10 cellular contexts compared by ENCODE assay signal in the genomic region with DNA sequence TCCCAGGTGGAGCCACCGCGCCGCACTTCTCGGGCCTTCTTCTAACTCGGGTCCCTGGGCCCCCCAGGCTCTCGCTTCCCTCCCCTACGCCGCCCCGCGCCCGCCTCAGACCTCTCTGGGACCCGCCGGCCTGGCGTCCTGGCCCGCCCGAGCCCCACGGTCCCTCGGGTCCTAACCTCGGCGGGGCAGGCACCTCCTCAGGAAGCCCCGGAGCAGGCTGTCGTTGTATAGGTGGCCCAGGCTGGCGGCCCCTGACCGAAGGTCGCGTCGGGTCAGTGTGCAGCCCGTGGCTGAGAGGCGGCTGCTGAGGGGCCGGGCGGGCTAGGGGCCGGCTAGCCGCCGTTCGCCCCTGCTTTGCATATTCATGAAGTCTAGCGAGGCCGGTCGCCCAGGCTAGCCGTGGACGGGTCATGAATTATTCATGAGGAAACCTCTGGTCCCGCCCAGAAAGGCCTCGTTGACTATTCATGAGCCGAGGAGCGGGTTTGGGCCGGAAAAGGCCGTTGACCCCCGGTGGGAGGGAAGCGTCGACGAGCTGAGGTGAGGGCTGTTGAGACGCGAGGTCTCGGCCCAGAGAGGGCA. TPM values are rescaled to one million over a fixed set of nuclear protein-coding genes. Genes with fewer than 3 reads are reported as not detected.
DNase-seq lines count a peak whose midpoint lies in the region; ATAC-seq and TF ChIP-seq lines count a peak whose summit lies in the region.
"Had no signal": no experiment of that assay in that cellular context is flagged by ENCODE, and none has a peak within 500 bp of the region (broad histone marks: within the 10 kb centered on the region; RNA-seq: fewer than 3 reads in every experiment).

A gene with protein sequence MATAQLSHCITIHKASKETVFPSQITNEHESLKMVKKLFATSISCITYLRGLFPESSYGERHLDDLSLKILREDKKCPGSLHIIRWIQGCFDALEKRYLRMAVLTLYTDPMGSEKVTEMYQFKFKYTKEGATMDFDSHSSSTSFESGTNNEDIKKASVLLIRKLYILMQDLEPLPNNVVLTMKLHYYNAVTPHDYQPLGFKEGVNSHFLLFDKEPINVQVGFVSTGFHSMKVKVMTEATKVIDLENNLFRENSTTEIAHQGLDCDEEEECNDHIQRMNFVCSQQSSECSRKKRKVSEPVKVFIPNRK (plus strand): TSS at position 513 of the 582 bp plus-strand sequence. CDS start 13,489 bp downstream, outside the sequence.

- H3K36me3 ChIP-seq in kidney epithelial cell (ENCODE audit: control insufficient read depth, insufficient read depth, low read length) (no peaks in the 10 kb centered on the region), spleen (no peaks in the 10 kb centered on the region)
- H3K36me3 ChIP-seq: SJSA1 had no signal

- WGBS in spleen, 5 donors = 25 to 33% (median 30%) methylated on average over 34 to 53 of the region's 53 CpGs

- intact Hi-C loops in spleen (cut with DNase I; ENCODE audit: low total_unique reads) = no loop called here

- peak; percentile 63 for DNase-seq in dermis blood vessel endothelial cell
- DNase-seq in kidney epithelial cell (ENCODE audit: low read depth) = peak; percentile 7
- no peak for DNase-seq in spleen
- DNase-seq in stimulated activated CD4-positive, alpha-beta T cell treated with anti-CD3 and anti-CD28 coated beads, Interleukin-1b, Interleukin-23, amount 100 ng/mL, for 48 hours = no peak
- no peak for DNase-seq in NCI-H1930 (lab: John Stamatoyannopoulos, UW)

- ATAC-seq in HG02798 (IDR thresholded peaks at IDR 0.05; ENCODE audit: poor library complexity, unreplicated experiment) (peak; percentile 65), HG03025 (IDR thresholded peaks at IDR 0.05; ENCODE audit: low FRiP score, unreplicated experiment) (no peak), GM18520 (IDR thresholded peaks at IDR 0.05; ENCODE audit: unreplicated experiment) (no peak)

- H3K9me3 ChIP-seq in spleen = peaks cover 0 to 9% (median 0%) of the 10 kb centered on the region in 8 donors
- H3K9me3 ChIP-seq: SJSA1 had no signal

- H3K4me3 ChIP-seq in kidney epithelial cell (ENCODE audit: low read depth, low read length) = peak within 1 kb of the TSS; percentile 24
- H3K4me3 ChIP-seq in spleen = peak within 1 kb of the TSS in 6 of 8 donors; percentile 4 to 60 (median 19)
- H3K4me3 ChIP-seq: SJSA1 had no signal

- no peaks in the 10 kb centered on the region for H3K27me3 ChIP-seq in kidney epithelial cell (ENCODE audit: control insufficient read depth, insufficient read depth, low read length)
- H3K27me3 ChIP-seq in spleen (replicated peaks in 1 of 7) = peaks cover 0 to 16% (median 10%) of the 10 kb centered on the region in 7 donors

- TF ChIP-seq CTCF in kidney epithelial cell (IDR thresholded peaks at IDR 0.05; ENCODE audit: insufficient read depth, low read length, poor library complexity, severe bottlenecking) (no peak), spleen (IDR thresholded peaks at IDR 0.05 in 8 of 11, conservative IDR thresholded peaks at IDR 0.05 in 3 of 11) (no peak)

- TF ChIP-seq POLR2A in spleen (IDR thresholded peaks at IDR 0.05) = no peak

- no peak within 1 kb of the TSS for H3K27ac ChIP-seq in spleen
- H3K27ac ChIP-seq: SJSA1 had no signal

- peaks cover 0 to 9% (median 7%) of the 10 kb centered on the region in 6 donors for H3K4me1 ChIP-seq in spleen
- H3K4me1 ChIP-seq: SJSA1 had no signal

RNA-seq across cellular contexts. Expression of the gene that starts here (rescaled TPM):
- not detected in 2 replicates for total RNA-seq in dermis blood vessel endothelial cell
- total RNA-seq in kidney epithelial cell = not detected in 2 replicates
- not detected for total RNA-seq in spleen
- not detected for polyA plus RNA-seq in spleen
- total RNA-seq: glomerular endothelial cell, SJSA1 had no signal

Comparison
In these comparisons a context has a peak if more than half of its experiments do, and no peak if none do; other contexts are left out.
1. Peak in DNase-seq in dermis blood vessel endothelial cell; RNA of the gene not detected or under 1 TPM.
2. Peak in DNase-seq and H3K4me3 ChIP-seq in kidney epithelial cell; RNA of the gene not detected or under 1 TPM.